Comparison of ENCODE assay signal across 1 cellular context in the genomic region with DNA sequence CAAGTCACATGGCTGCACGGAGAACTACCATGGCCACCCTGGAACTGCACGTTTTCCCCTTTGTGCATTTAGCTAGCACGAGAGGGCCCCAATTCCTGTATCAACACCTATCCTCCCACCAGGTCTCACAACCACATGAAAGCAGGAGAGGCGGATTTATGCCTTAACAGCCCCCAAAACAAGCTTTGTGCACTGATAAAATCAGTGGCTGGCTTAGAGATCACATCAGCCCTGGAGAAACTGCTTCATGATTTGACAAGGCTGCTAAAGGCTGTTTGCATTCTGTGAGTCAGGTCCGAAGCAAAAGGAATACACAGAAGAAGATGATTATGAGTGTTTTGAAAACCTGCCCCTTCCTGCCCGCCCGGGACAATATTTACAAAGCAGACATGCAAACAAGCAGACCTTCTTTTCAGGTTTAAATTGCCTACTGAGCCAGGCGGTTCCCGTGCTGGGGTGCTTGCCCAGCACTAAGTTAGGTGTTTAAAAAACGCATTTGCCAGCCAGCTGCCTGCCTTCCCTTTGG.
A peak's percentile ranks its signal among the peaks of the same experiment; 100 is the strongest.
TF ChIP-seq lines count a peak whose summit lies in the region.

No MANE protein-coding gene starts in this region.

TF ChIP-seq in HepG2, 621 proteins besides CTCF, POLR2A, EP300 and RAD21 (continued from another document and continues in another):
- TF ChIP-seq KAT8 (CRISPR knock-in tag; IDR thresholded peaks at IDR 0.05) (0 out of 2 replicates have a peak, but pooled peaks have one; percentile 11), UBTF (CRISPR knock-in tag; IDR thresholded peaks at IDR 0.05) (no peak), ZNF432 (CRISPR knock-in tag; IDR thresholded peaks at IDR 0.05; ENCODE audit: borderline replicate concordance) (no peak), SMARCE1 (IDR thresholded peaks at IDR 0.05; ENCODE audit: borderline replicate concordance) (no peak), ZNF749 (CRISPR knock-in tag; IDR thresholded peaks at IDR 0.05; ENCODE audit: borderline replicate concordance) (peak; percentile 76; the same call in 1 of the 2 replicates), MBD4 (IDR thresholded peaks at IDR 0.05; ENCODE audit: borderline replicate concordance, low read length) (no peak), ZNF720 (CRISPR knock-in tag; IDR thresholded peaks at IDR 0.05) (no peak), ZNF441 (CRISPR knock-in tag; IDR thresholded peaks at IDR 0.05; ENCODE audit: borderline replicate concordance) (no peak), ZNF773 (CRISPR knock-in tag; IDR thresholded peaks at IDR 0.05; ENCODE audit: borderline replicate concordance) (no peak), NCOA5 (CRISPR knock-in tag; IDR thresholded peaks at IDR 0.05) (no peak), NKX3-1 (CRISPR knock-in tag; IDR thresholded peaks at IDR 0.05) (no peak), KAT7 (CRISPR knock-in tag; IDR thresholded peaks at IDR 0.05; ENCODE audit: borderline replicate concordance) (no peak), HIVEP1 (CRISPR knock-in tag; IDR thresholded peaks at IDR 0.05) (no peak), PRPF4 (IDR thresholded peaks at IDR 0.05; ENCODE audit: low read depth, low read length, poor library complexity, severe bottlenecking) (no peak), ZNF816 (CRISPR knock-in tag; IDR thresholded peaks at IDR 0.05; ENCODE audit: borderline replicate concordance) (peak; percentile 35; the same call in 1 of the 2 replicates), IRX3 (CRISPR knock-in tag; IDR thresholded peaks at IDR 0.05; ENCODE audit: borderline replicate concordance, low read depth) (no peak), FOXK1 (CRISPR knock-in tag; IDR thresholded peaks at IDR 0.05; ENCODE audit: borderline replicate concordance, low read depth) (peak; percentile 69; the same call in 1 of the 2 replicates), DMAP1 (CRISPR knock-in tag; IDR thresholded peaks at IDR 0.05) (peak; percentile 79; the same call in 1 of the 2 replicates), CEBPB (IDR thresholded peaks at IDR 0.05; ENCODE audit: borderline replicate concordance, low read depth, low read length) (no peak), ZNF280B (CRISPR knock-in tag; IDR thresholded peaks at IDR 0.05; ENCODE audit: borderline replicate concordance) (no peak), ZNF552 (CRISPR knock-in tag; IDR thresholded peaks at IDR 0.05; ENCODE audit: borderline replicate concordance) (no peak), MAX (IDR thresholded peaks at IDR 0.05) (peak; percentile 78), DPF2 (CRISPR knock-in tag; IDR thresholded peaks at IDR 0.05; ENCODE audit: borderline replicate concordance, low read depth) (peak; percentile 79), ZNF530 (CRISPR knock-in tag; IDR thresholded peaks at IDR 0.05; ENCODE audit: low read depth) (no peak), ZNF574 (CRISPR knock-in tag; IDR thresholded peaks at IDR 0.05) (0 out of 2 replicates have a peak, but pooled peaks have one; percentile 27), AHR (CRISPR knock-in tag; IDR thresholded peaks at IDR 0.05) (no peak; the same call in 1 of the 2 replicates), ZBTB8A (CRISPR knock-in tag; IDR thresholded peaks at IDR 0.05; ENCODE audit: borderline replicate concordance, low read depth) (no peak), FOXO4 (CRISPR knock-in tag; conservative IDR thresholded peaks at IDR 0.05) (no peak), ZNF589 (CRISPR knock-in tag; conservative IDR thresholded peaks at IDR 0.05) (no peak), SIN3A (IDR thresholded peaks at IDR 0.05; ENCODE audit: borderline replicate concordance, low read depth, low read length) (no peak), TEAD2 (CRISPR knock-in tag; IDR thresholded peaks at IDR 0.05) (no peak), AKNA (CRISPR knock-in tag; IDR thresholded peaks at IDR 0.05; ENCODE audit: borderline replicate concordance) (no peak), ZSCAN30 (CRISPR knock-in tag; IDR thresholded peaks at IDR 0.05) (no peak), ATAD3A (CRISPR knock-in tag; IDR thresholded peaks at IDR 0.05) (no peak), AGO2 (optimal IDR thresholded peaks at IDR 0.05; ENCODE audit: low read depth, low read length) (no peak), ETV6 (CRISPR knock-in tag; conservative IDR thresholded peaks at IDR 0.05) (peak; percentile 47; the same call in 1 of the 2 replicates), ZNF672 (CRISPR knock-in tag; IDR thresholded peaks at IDR 0.05) (no peak)
- TF ChIP-seq, protein P1, sequence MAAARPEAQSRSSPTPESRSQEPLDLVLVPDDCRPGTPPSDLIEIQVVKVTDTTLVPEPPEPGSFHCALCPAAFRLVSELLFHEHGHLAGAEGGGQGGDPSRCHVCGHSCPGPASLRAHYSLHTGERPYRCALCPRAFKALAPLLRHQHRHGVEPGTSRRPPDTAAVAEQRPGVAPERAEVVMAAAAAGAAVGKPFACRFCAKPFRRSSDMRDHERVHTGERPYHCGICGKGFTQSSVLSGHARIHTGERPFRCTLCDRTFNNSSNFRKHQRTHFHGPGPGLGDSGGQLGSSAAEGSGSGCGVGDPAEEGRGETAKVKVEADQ (CRISPR knock-in tag; IDR thresholded peaks at IDR 0.05; ENCODE audit: borderline replicate concordance) = no peak
- TF ChIP-seq, protein P2, sequence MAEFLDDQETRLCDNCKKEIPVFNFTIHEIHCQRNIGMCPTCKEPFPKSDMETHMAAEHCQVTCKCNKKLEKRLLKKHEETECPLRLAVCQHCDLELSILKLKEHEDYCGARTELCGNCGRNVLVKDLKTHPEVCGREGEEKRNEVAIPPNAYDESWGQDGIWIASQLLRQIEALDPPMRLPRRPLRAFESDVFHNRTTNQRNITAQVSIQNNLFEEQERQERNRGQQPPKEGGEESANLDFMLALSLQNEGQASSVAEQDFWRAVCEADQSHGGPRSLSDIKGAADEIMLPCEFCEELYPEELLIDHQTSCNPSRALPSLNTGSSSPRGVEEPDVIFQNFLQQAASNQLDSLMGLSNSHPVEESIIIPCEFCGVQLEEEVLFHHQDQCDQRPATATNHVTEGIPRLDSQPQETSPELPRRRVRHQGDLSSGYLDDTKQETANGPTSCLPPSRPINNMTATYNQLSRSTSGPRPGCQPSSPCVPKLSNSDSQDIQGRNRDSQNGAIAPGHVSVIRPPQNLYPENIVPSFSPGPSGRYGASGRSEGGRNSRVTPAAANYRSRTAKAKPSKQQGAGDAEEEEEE (CRISPR knock-in tag; IDR thresholded peaks at IDR 0.05; ENCODE audit: borderline replicate concordance) = no peak
- TF ChIP-seq, protein P3, sequence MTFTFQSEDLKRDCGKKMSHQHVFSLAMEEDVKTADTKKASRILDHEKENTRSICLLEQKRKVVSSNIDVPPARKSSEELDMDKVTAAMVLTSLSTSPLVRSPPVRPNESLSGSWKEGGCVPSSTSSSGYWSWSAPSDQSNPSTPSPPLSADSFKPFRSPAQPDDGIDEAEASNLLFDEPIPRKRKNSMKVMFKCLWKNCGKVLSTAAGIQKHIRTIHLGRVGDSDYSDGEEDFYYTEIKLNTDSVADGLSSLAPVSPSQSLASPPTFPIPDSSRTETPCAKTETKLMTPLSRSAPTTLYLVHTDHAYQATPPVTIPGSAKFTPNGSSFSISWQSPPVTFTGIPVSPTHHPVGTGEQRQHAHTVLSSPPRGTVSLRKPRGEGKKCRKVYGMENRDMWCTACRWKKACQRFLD (CRISPR knock-in tag; IDR thresholded peaks at IDR 0.05; ENCODE audit: borderline replicate concordance) = no peak
